8 cellular contexts compared by ENCODE assay signal in the genomic region with DNA sequence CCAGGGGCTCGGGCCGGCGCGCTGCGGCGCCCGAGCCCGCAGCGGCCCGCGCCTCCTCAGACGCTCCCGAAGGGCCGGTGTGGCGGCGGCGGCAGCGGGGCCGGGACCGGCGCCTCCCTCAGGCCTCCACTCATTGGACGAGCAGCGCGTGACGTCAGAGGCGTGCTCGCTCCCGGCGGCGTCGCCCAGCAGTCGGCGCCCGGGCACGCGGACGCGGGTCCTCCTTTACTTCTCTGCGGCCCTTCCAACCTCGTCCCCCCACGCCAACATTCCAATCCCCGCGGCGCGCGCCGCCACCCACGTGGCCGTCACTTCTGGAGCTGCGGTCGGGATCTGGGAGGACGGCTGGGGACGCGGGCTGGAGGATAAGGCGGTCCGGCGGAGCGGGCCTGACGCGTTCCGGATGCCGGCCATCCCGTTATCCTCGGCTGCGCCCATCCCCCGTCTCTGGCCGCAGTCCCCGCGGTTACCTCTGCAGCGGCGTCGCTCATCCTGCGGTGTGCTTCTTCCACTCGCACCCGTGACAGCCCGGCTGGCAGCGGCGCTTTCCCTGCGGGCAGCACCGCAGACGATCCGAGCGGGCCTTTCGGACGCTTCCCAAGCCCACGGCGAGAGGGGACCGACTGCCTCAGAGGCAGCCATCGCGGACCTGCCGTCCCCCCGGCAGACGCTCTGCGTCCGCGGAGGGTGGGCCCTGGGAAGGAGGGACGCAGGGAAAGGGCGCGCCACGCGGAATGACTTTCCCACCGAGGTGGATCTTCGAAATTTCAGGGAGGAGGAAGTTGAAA. TPM values are rescaled to one million over a fixed set of nuclear protein-coding genes. Genes with fewer than 3 reads are reported as not detected.
DNase-seq lines count a peak whose midpoint lies in the region; ATAC-seq lines count a peak whose summit lies in the region.

A gene with protein sequence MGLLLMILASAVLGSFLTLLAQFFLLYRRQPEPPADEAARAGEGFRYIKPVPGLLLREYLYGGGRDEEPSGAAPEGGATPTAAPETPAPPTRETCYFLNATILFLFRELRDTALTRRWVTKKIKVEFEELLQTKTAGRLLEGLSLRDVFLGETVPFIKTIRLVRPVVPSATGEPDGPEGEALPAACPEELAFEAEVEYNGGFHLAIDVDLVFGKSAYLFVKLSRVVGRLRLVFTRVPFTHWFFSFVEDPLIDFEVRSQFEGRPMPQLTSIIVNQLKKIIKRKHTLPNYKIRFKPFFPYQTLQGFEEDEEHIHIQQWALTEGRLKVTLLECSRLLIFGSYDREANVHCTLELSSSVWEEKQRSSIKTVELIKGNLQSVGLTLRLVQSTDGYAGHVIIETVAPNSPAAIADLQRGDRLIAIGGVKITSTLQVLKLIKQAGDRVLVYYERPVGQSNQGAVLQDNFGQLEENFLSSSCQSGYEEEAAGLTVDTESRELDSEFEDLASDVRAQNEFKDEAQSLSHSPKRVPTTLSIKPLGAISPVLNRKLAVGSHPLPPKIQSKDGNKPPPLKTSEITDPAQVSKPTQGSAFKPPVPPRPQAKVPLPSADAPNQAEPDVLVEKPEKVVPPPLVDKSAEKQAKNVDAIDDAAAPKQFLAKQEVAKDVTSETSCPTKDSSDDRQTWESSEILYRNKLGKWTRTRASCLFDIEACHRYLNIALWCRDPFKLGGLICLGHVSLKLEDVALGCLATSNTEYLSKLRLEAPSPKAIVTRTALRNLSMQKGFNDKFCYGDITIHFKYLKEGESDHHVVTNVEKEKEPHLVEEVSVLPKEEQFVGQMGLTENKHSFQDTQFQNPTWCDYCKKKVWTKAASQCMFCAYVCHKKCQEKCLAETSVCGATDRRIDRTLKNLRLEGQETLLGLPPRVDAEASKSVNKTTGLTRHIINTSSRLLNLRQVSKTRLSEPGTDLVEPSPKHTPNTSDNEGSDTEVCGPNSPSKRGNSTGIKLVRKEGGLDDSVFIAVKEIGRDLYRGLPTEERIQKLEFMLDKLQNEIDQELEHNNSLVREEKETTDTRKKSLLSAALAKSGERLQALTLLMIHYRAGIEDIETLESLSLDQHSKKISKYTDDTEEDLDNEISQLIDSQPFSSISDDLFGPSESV (minus strand): TSS at position 81 of the 788 bp plus-strand sequence. CDS start 213 bp downstream, outside the sequence.

- H3K27ac ChIP-seq in BLaER1 = peak within 1 kb of the TSS; percentile 92

- H3K27me3 ChIP-seq in BLaER1 = no peaks in the 10 kb centered on the region

- H4K20me1 ChIP-seq in BLaER1 = peaks cover 42% of the 10 kb centered on the region

- H3K9me3 ChIP-seq in BLaER1 = no peaks in the 10 kb centered on the region

- ATAC-seq in GM19324 (IDR thresholded peaks at IDR 0.05; ENCODE audit: low FRiP score, unreplicated experiment) (peak; percentile 89), HG03460 (IDR thresholded peaks at IDR 0.05; ENCODE audit: unreplicated experiment) (peak; percentile 76), left lobe of liver (peak; percentile 85)

- peaks cover 37% of the 10 kb centered on the region for H3K4me1 ChIP-seq in BLaER1

- H3K4me3 ChIP-seq in BLaER1 = peak within 1 kb of the TSS; percentile 82

- DNase-seq in NCI-H748 treated with DMSO at 0.1 percent for 48 hours (lab: John Stamatoyannopoulos, UW) = peak; percentile 28
- peak; percentile 86 to 89 for DNase-seq in activated CD4-positive, alpha-beta T cell treated with anti-CD3 and anti-CD28 coated beads, Interleukin-2, amount 50 U/mL, for 24 hours (ENCODE audit: low read depth in 1 of 2, low spot score in 1 of 2)
- DNase-seq in dedifferentiated amniotic fluid mesenchymal stem cell (ENCODE audit: extremely low spot score) = peak; percentile 91
- peak; percentile 96 for DNase-seq in left lobe of liver (ENCODE audit: low spot score)
- DNase-seq in stimulated activated CD4-positive, alpha-beta T cell treated with anti-CD3 and anti-CD28 coated beads, Interleukin-2, amount 100 ng/mL, for 4 hours (ENCODE audit: low read depth) = peak; percentile 89

- peaks cover 3% of the 10 kb centered on the region; the same call in 1 of the 2 replicates for H3K36me3 ChIP-seq in BLaER1

- peak within 1 kb of the TSS; percentile 94 for H3K4me2 ChIP-seq in BLaER1

- H3K9ac ChIP-seq in BLaER1 = peak within 1 kb of the TSS; percentile 92

RNA-seq across cellular contexts. Expression of the gene that starts here (rescaled TPM):
- 29.6 TPM for total RNA-seq in left lobe of liver

Comparison
In these comparisons a context has a peak if more than half of its experiments do, and no peak if none do; other contexts are left out.
1. Peak in every context shown above with its lines: DNase-seq, ATAC-seq, H3K4me3 ChIP-seq and H3K27ac ChIP-seq.
2. DNase-seq: peak in every context shown above with its lines; median percentile 96 in left lobe of liver; 91 in dedifferentiated amniotic fluid mesenchymal stem cell; 89 in stimulated activated CD4-positive, alpha-beta T cell treated with anti-CD3 and anti-CD28 coated beads, Interleukin-2, amount 100 ng/mL, for 4 hours; 88 in activated CD4-positive, alpha-beta T cell treated with anti-CD3 and anti-CD28 coated beads, Interleukin-2, amount 50 U/mL, for 24 hours; 28 in NCI-H748 treated with DMSO at 0.1 percent for 48 hours.